ENCODE assay signal across 8 cellular contexts in the genomic region with DNA sequence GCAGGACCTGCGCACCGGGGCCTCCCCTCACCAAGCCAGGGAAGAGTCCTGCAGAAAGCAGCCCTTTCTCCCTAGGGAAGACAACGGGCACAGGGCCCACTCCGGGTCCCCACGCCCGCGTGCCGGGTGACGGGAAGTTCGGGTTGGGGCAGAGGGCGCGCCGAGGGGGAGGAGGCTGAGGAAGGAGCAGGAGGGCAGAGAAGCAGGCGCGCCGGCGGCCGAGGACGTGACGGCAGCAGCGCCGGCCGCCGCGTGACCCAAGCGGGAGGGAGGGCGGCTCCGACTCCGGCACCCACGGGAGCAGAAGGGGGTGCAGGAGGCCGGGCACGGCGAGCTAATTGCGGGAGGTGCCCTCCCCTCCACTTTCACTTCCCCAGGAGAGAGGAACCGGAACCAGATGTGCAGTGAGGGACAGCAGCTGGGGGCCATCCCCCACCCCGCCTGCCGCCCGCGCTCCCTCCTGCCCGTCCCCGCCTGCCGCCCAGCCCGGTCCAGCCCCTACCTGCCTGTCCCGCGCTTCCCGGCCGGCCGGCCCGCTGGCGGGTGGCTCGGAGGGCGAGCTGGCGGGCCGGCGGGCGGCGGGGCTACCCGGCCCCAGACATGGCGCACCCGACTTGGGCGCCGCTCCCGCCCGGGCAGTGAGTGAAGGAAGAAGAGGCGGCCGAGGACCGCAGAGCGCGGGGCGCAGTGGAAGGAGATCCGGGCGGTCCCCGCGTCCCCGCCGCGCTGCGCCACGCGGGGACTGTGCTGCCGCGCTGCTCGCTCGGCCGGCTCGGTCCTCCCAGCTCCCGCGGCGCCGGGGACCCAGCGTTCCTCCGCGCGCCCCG. TPM values are rescaled to one million over a fixed set of nuclear protein-coding genes. Genes with fewer than 3 reads are reported as not detected.
DNase-seq lines count a peak whose midpoint lies in the region; ATAC-seq, FAIRE-seq and TF ChIP-seq lines count a peak whose summit lies in the region.

No MANE protein-coding gene starts in this region.

- H3K79me2 ChIP-seq in mesendoderm (ENCODE audit: control insufficient read depth, insufficient read depth, low read length), result peaks cover 8% of the 10 kb centered on the region

- CTCF ChIA-PET in activated CD4-positive, alpha-beta memory T cell treated with anti-CD3 and anti-CD28 coated beads for 36 hours (lab: Charles Lee), result interaction anchor here (0.6 to 4.3 kb wide), 30 partner anchors 8 to 438 kb away, joined by 3 to 31 read pairs (median 6); a partner anchor contains a TSS

- POLR2A ChIA-PET in activated CD4-positive, alpha-beta memory T cell treated with anti-CD3 and anti-CD28 coated beads for 36 hours (lab: Charles Lee), result interaction anchor here (0.6 to 3.9 kb wide), 14 partner anchors 10 to 171 kb away, joined by 3 to 41 read pairs (median 8); a partner anchor contains a TSS

- TF ChIP-seq CTCF in 22Rv1 (IDR thresholded peaks at IDR 0.05), result no peak

- peak overlapping the region; percentile 97 for H3K4ac ChIP-seq in mesendoderm (ENCODE audit: low read depth, low read length)

- WGBS in mesendoderm (ENCODE audit: extremely low coverage, insufficient coverage, low lambda C conversion rate), result no CpG with 5 or more reads among the region's 95 CpGs

- intact Hi-C loops in activated CD4-positive, alpha-beta memory T cell treated with anti-CD3 and anti-CD28 coated beads for 36 hours (cut with micrococcal nuclease), result loop anchor here (1.0 to 2.0 kb wide), 4 partner anchors 12 to 149 kb away; a partner anchor contains a TSS

- H2AK5ac ChIP-seq in mesendoderm (ENCODE audit: low read length), result no peak overlapping the region

- peaks cover 7% of the 10 kb centered on the region for H3K36me3 ChIP-seq in mesendoderm (ENCODE audit: control insufficient read depth, insufficient read depth, low read length)

- H3K4me3 Mint-ChIP-seq in activated CD4-positive, alpha-beta memory T cell treated with anti-CD3 and anti-CD28 coated beads for 36 hours, result peak overlapping the region; percentile 92

- H3K27ac ChIP-seq in 22Rv1, result peak overlapping the region; percentile 95
- H3K27ac ChIP-seq in mesendoderm (ENCODE audit: low read depth, low read length), result peak overlapping the region; percentile 60

- no peaks in the 10 kb centered on the region for H3K27me3 Mint-ChIP-seq in activated CD4-positive, alpha-beta memory T cell treated with anti-CD3 and anti-CD28 coated beads for 36 hours

- no peak overlapping the region for H2BK120ac ChIP-seq in mesendoderm (ENCODE audit: low read depth, low read length)

- no peak overlapping the region for H2BK15ac ChIP-seq in mesendoderm (replicated peaks; ENCODE audit: low read depth)

- peak overlapping the region; percentile 95 for H3K4me2 ChIP-seq in mesendoderm (ENCODE audit: low read length)

- H3K56ac ChIP-seq in mesendoderm (ENCODE audit: low read length), result peak overlapping the region; percentile 97

- peak; percentile 80 for DNase-seq in GM18507 (ENCODE audit: extremely low spot score, insufficient read length, low read depth)
- peak; percentile 39 for DNase-seq in NCI-H2196 treated with DMSO at 0.1 percent for 48 hours (lab: John Stamatoyannopoulos, UW; ENCODE audit: unreplicated experiment)
- DNase-seq in activated CD4-positive, alpha-beta memory T cell treated with anti-CD3 and anti-CD28 coated beads for 36 hours, result peak; percentile 81
- peak; percentile 47 for DNase-seq in effector CD8-positive, alpha-beta T cell (lab: John Stamatoyannopoulos, UW)
- DNase-seq in mesendoderm, result peak; percentile 54
- peak; percentile 62 to 70 for DNase-seq in stimulated activated CD8-positive, alpha-beta memory T cell treated with anti-CD3 and anti-CD28 coated beads, Interleukin-15, amount 100 ng/mL, for 48 hours (ENCODE audit: low read depth in 2 of 2)

- ATAC-seq in HG02938 (IDR thresholded peaks at IDR 0.05; ENCODE audit: unreplicated experiment), result peak; percentile 68

- peak overlapping the region; percentile 85 for H3K4me3 ChIP-seq in mesendoderm (ENCODE audit: low read length)

- H3K27me3 ChIP-seq in mesendoderm (ENCODE audit: insufficient read depth, low read length, poor library complexity), result no peaks in the 10 kb centered on the region

- peaks cover 14% of the 10 kb centered on the region for H3K79me1 ChIP-seq in mesendoderm (ENCODE audit: low read length)

- peaks cover 25% of the 10 kb centered on the region for H3K4me1 Mint-ChIP-seq in activated CD4-positive, alpha-beta memory T cell treated with anti-CD3 and anti-CD28 coated beads for 36 hours (ENCODE audit: low read depth)

- peak overlapping the region; percentile 97 for H3K27ac Mint-ChIP-seq in activated CD4-positive, alpha-beta memory T cell treated with anti-CD3 and anti-CD28 coated beads for 36 hours

- no peak overlapping the region for H4K8ac ChIP-seq in mesendoderm (ENCODE audit: low read depth, low read length)

- no peaks in the 10 kb centered on the region for H3K9me3 Mint-ChIP-seq in activated CD4-positive, alpha-beta memory T cell treated with anti-CD3 and anti-CD28 coated beads for 36 hours

- no peak overlapping the region for H4K5ac ChIP-seq in mesendoderm (ENCODE audit: low read length)

- H3K9ac ChIP-seq in mesendoderm (ENCODE audit: low read length), result peak overlapping the region; percentile 96

- peak overlapping the region; percentile 15 for H3K23ac ChIP-seq in mesendoderm (ENCODE audit: low read length)

- H3K4me1 ChIP-seq in mesendoderm (ENCODE audit: control insufficient read depth, low read depth, low read length), result no peaks in the 10 kb centered on the region

- FAIRE-seq in GM18507 (lab: Jason Lieb, UNC), result peak; percentile 97

- H2BK5ac ChIP-seq in mesendoderm (ENCODE audit: low read length), result no peak overlapping the region

- peak overlapping the region; percentile 97 for H3K18ac ChIP-seq in mesendoderm (ENCODE audit: low read length)

- peaks cover 36% of the 10 kb centered on the region for H3K36me3 Mint-ChIP-seq in activated CD4-positive, alpha-beta memory T cell treated with anti-CD3 and anti-CD28 coated beads for 36 hours

RNA-seq across cellular contexts. Expression of a gene that starts 0.5 kb away (rescaled TPM):
- total RNA-seq in activated CD4-positive, alpha-beta memory T cell treated with anti-CD3 and anti-CD28 coated beads for 36 hours, result 100 to 1,000 TPM in 1 of 2 experiments, 10 to 100 TPM in 1; 98.1 to 108 TPM
- polyA plus RNA-seq in mesendoderm (2013, experiment 1 of 2), result 32.3 TPM
- 29.1 TPM for polyA plus RNA-seq in mesendoderm (2013, experiment 2 of 2)

RNA-seq across cellular contexts. Expression of a gene that starts 12.4 kb away (rescaled TPM):
- 10 to 100 TPM; 60.8 to 78.0 TPM for total RNA-seq in activated CD4-positive, alpha-beta memory T cell treated with anti-CD3 and anti-CD28 coated beads for 36 hours
- polyA plus RNA-seq in mesendoderm (2013, experiment 1 of 2), result 15.4 TPM
- polyA plus RNA-seq in mesendoderm (2013, experiment 2 of 2), result 14.7 TPM

RNA-seq across cellular contexts. Expression of a gene that starts 17.3 kb away (rescaled TPM):
- 10 to 100 TPM; 67.0 to 68.7 TPM for total RNA-seq in activated CD4-positive, alpha-beta memory T cell treated with anti-CD3 and anti-CD28 coated beads for 36 hours
- 162 TPM for polyA plus RNA-seq in mesendoderm (2013, experiment 1 of 2)
- 160 TPM for polyA plus RNA-seq in mesendoderm (2013, experiment 2 of 2)

RNA-seq across cellular contexts. Expression of a gene that starts 21.7 kb away (rescaled TPM):
- 1 to 10 TPM; 8.5 to 8.7 TPM for total RNA-seq in activated CD4-positive, alpha-beta memory T cell treated with anti-CD3 and anti-CD28 coated beads for 36 hours
- 15.2 TPM for polyA plus RNA-seq in mesendoderm (2013, experiment 1 of 2)
- 13.7 TPM for polyA plus RNA-seq in mesendoderm (2013, experiment 2 of 2)

RNA-seq across cellular contexts. Expression of a gene that starts 23.2 kb away (rescaled TPM):
- 10 to 100 TPM; 66.4 to 67.9 TPM for total RNA-seq in activated CD4-positive, alpha-beta memory T cell treated with anti-CD3 and anti-CD28 coated beads for 36 hours
- polyA plus RNA-seq in mesendoderm (2013, experiment 1 of 2), result 15.9 TPM
- 14.8 TPM for polyA plus RNA-seq in mesendoderm (2013, experiment 2 of 2)

Comparison
In these comparisons a context has a peak if more than half of its experiments do, and no peak if none do; other contexts are left out.
1. Peak in every context shown above with its lines: DNase-seq, ATAC-seq, H3K4me3 ChIP-seq and H3K27ac ChIP-seq.